Comparison of ENCODE assay signal across 29 cellular contexts in genomic region chr1:37332126-37332525, GRCh38.
DNase-seq lines count a peak whose midpoint lies in the region; TF ChIP-seq lines count a peak whose summit lies in the region.
"Had no signal": no experiment of that assay in that cellular context is flagged by ENCODE, and none has a peak within 500 bp of the region (broad histone marks: within the 10 kb centered on the region; RNA-seq: fewer than 3 reads in every experiment).

No MANE protein-coding gene starts in this region.

- no peaks in the 10 kb centered on the region for H3K9me2 ChIP-seq in hepatocyte (replicated peaks; ENCODE audit: insufficient read depth)

- no peak for TF ChIP-seq POLR2A in spleen (IDR thresholded peaks at IDR 0.05)

- in situ Hi-C loops in GM13977 (cut with MboI; ENCODE audit: low pct_unique_long_range_greater_than_20kb, low sequenced_read_pairs, unreplicated experiment): no loop called here

- TF ChIP-seq CTCF in spleen (IDR thresholded peaks at IDR 0.05 in 8 of 11, conservative IDR thresholded peaks at IDR 0.05 in 3 of 11) (no peak), GM13977 (IDR thresholded peaks at IDR 0.05; ENCODE audit: extremely low read depth, insufficient read depth, missing control alignments) (no peak), hepatocyte (IDR thresholded peaks at IDR 0.05; ENCODE audit: poor library complexity) (no peak)

- WGBS in spleen, 5 donors: 79 to 86% (median 83%) methylated on average over 9 of the region's 9 CpGs
- WGBS in hepatocyte (ENCODE audit: low lambda C conversion rate, missing lambda C conversion rate): 89% methylated on average over 9 of the region's 9 CpGs

- DNase-seq in mesenteric fat pad (ENCODE audit: low spot score) (peak; percentile 51), spleen (peak; percentile 24), GM13977 (ENCODE audit: low spot score) (no peak), hepatocyte (ENCODE audit: low spot score) (no peak)
- DNase-seq: 8988T; ACHN; AML-193; BE2C; C1 segment of cervical spinal cord; Caco-2; Calu3; CD4-positive, alpha-beta memory T cell; CD4-positive, alpha-beta T cell; CD4-positive, CD25-positive, alpha-beta regulatory T cell; CD8-positive, alpha-beta memory T cell; CD8-positive, alpha-beta T cell; COR-L47; DMS 273 treated with DMSO at 0.1 percent for 48 hours; DMS153; DMS53; DMS79; DMS79 treated with DMSO at 0.1 percent for 48 hours; DND-41; EL had no signal

- H2AFZ ChIP-seq in hepatocyte: no peak overlapping the region

- H3K27me3 ChIP-seq in spleen (replicated peaks in 1 of 7) (peaks cover 0 to 35% (median 0%) of the 10 kb centered on the region in 7 donors), hepatocyte (peaks cover 8% of the 10 kb centered on the region)
- H3K27me3 ChIP-seq: BE2C; BLaER1; BLaER1 treated with 17β-estradiol and CSF1 and Interleukin-3, amounts not matched to agents 10 nM and 100 nM had no signal

- no peaks in the 10 kb centered on the region for H4K20me1 ChIP-seq in hepatocyte (ENCODE audit: insufficient read depth, poor library complexity, severe bottlenecking)
- H4K20me1 ChIP-seq: BLaER1; BLaER1 treated with 17β-estradiol and CSF1 and Interleukin-3, amounts not matched to agents 10 nM and 100 nM had no signal

- H3K4me2 ChIP-seq in hepatocyte: no peak overlapping the region
- H3K4me2 ChIP-seq: A549; BLaER1; BLaER1 treated with 17β-estradiol and CSF1 and Interleukin-3, amounts not matched to agents 10 nM and 100 nM had no signal

- H3K27ac ChIP-seq in spleen: no peak overlapping the region
- H3K27ac ChIP-seq in hepatocyte: no peak overlapping the region
- H3K27ac ChIP-seq: 22Rv1; A549; BLaER1; BLaER1 treated with 17β-estradiol and CSF1 and Interleukin-3, amounts not matched to agents 10 nM and 100 nM; C4-2B had no signal

- H3K36me3 ChIP-seq in spleen: no peaks in the 10 kb centered on the region
- no peaks in the 10 kb centered on the region for H3K36me3 ChIP-seq in hepatocyte (replicated peaks; ENCODE audit: insufficient read depth, low read depth)
- H3K36me3 ChIP-seq: BE2C; BLaER1; BLaER1 treated with 17β-estradiol and CSF1 and Interleukin-3, amounts not matched to agents 10 nM and 100 nM had no signal

- intact Hi-C loops in spleen (cut with DNase I; ENCODE audit: low total_unique reads): no loop called here

- H3K4me3 ChIP-seq in spleen (no peak overlapping the region), hepatocyte (no peak overlapping the region)
- H3K4me3 ChIP-seq: A549; BLaER1; BLaER1 treated with 17β-estradiol and CSF1 and Interleukin-3, amounts not matched to agents 10 nM and 100 nM had no signal

- no peaks in the 10 kb centered on the region for H3K79me2 ChIP-seq in hepatocyte

- H3K4me1 ChIP-seq in spleen (no peaks in the 10 kb centered on the region), hepatocyte (ENCODE audit: insufficient read depth) (no peaks in the 10 kb centered on the region)
- H3K4me1 ChIP-seq: A549; BE2C; BLaER1; BLaER1 treated with 17β-estradiol and CSF1 and Interleukin-3, amounts not matched to agents 10 nM and 100 nM; Caco-2 had no signal

- H3K9me3 ChIP-seq in spleen: peaks cover 0 to 14% (median 3%) of the 10 kb centered on the region in 8 donors
- no peaks in the 10 kb centered on the region for H3K9me3 ChIP-seq in hepatocyte (ENCODE audit: low read depth)
- H3K9me3 ChIP-seq: A549, BE2C, BLaER1, Caco-2 had no signal

Comparison
In these comparisons a context has a peak if more than half of its experiments do, and no peak if none do; other contexts are left out.
1. DNase-seq: peak in mesenteric fat pad (single experiment) and spleen (single experiment); none in GM13977 (single experiment) and hepatocyte (single experiment).